Comparison of ENCODE assay signal across 2 cellular contexts in the genomic region with DNA sequence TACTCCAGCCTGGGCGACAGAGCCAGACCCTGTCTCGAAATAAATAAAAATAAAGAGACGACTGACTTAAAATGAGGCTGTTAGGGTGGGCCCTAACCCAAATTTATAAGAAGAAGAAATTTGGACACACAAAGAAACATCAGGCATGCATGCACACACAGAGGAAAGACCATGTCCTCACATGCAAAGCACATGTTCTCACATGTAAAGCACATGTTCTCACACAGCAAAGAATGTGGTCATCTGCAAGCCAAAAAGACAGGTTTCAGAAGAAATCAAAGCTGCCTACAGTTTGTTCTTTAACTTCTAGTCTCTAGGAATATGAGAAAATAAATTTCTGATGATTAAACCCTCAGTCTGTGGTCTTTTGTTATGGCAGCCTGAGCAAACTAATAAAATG.
TF ChIP-seq lines count a peak whose summit lies in the region.

No MANE protein-coding gene starts in this region.

TF ChIP-seq in HepG2, 621 proteins besides CTCF, POLR2A, EP300 and RAD21:
- TF ChIP-seq, protein P1, sequence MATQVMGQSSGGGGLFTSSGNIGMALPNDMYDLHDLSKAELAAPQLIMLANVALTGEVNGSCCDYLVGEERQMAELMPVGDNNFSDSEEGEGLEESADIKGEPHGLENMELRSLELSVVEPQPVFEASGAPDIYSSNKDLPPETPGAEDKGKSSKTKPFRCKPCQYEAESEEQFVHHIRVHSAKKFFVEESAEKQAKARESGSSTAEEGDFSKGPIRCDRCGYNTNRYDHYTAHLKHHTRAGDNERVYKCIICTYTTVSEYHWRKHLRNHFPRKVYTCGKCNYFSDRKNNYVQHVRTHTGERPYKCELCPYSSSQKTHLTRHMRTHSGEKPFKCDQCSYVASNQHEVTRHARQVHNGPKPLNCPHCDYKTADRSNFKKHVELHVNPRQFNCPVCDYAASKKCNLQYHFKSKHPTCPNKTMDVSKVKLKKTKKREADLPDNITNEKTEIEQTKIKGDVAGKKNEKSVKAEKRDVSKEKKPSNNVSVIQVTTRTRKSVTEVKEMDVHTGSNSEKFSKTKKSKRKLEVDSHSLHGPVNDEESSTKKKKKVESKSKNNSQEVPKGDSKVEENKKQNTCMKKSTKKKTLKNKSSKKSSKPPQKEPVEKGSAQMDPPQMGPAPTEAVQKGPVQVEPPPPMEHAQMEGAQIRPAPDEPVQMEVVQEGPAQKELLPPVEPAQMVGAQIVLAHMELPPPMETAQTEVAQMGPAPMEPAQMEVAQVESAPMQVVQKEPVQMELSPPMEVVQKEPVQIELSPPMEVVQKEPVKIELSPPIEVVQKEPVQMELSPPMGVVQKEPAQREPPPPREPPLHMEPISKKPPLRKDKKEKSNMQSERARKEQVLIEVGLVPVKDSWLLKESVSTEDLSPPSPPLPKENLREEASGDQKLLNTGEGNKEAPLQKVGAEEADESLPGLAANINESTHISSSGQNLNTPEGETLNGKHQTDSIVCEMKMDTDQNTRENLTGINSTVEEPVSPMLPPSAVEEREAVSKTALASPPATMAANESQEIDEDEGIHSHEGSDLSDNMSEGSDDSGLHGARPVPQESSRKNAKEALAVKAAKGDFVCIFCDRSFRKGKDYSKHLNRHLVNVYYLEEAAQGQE (IDR thresholded peaks at IDR 0.05; ENCODE audit: borderline replicate concordance in 1 of 2, low read depth in 1 of 2, low read length in 2 of 2), result no peak
- TF ChIP-seq RBM22 (optimal IDR thresholded peaks at IDR 0.05; ENCODE audit: low read length), result no peak
- TF ChIP-seq, protein P2, sequence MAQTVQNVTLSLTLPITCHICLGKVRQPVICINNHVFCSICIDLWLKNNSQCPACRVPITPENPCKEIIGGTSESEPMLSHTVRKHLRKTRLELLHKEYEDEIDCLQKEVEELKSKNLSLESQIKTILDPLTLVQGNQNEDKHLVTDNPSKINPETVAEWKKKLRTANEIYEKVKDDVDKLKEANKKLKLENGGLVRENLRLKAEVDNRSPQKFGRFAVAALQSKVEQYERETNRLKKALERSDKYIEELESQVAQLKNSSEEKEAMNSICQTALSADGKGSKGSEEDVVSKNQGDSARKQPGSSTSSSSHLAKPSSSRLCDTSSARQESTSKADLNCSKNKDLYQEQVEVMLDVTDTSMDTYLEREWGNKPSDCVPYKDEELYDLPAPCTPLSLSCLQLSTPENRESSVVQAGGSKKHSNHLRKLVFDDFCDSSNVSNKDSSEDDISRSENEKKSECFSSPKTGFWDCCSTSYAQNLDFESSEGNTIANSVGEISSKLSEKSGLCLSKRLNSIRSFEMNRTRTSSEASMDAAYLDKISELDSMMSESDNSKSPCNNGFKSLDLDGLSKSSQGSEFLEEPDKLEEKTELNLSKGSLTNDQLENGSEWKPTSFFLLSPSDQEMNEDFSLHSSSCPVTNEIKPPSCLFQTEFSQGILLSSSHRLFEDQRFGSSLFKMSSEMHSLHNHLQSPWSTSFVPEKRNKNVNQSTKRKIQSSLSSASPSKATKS (CRISPR knock-in tag; IDR thresholded peaks at IDR 0.05), result no peak
- TF ChIP-seq, protein P3, sequence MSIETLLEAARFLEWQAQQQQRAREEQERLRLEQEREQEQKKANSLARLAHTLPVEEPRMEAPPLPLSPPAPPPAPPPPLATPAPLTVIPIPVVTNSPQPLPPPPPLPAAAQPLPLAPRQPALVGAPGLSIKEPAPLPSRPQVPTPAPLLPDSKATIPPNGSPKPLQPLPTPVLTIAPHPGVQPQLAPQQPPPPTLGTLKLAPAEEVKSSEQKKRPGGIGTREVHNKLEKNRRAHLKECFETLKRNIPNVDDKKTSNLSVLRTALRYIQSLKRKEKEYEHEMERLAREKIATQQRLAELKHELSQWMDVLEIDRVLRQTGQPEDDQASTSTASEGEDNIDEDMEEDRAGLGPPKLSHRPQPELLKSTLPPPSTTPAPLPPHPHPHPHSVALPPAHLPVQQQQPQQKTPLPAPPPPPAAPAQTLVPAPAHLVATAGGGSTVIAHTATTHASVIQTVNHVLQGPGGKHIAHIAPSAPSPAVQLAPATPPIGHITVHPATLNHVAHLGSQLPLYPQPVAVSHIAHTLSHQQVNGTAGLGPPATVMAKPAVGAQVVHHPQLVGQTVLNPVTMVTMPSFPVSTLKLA (IDR thresholded peaks at IDR 0.05), result peak; percentile 100

TF ChIP-seq in endothelial cell of umbilical vein, 7 proteins besides CTCF, POLR2A, EP300 and RAD21:
- TF ChIP-seq, protein P4, sequence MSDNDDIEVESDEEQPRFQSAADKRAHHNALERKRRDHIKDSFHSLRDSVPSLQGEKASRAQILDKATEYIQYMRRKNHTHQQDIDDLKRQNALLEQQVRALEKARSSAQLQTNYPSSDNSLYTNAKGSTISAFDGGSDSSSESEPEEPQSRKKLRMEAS (IDR thresholded peaks at IDR 0.05; ENCODE audit: insufficient read depth, insufficient read length), result peak; percentile 54
- TF ChIP-seq POLR2AphosphoS5 (IDR thresholded peaks at IDR 0.05; ENCODE audit: insufficient read depth, low read depth, low read length), result no peak
